ENCODE assay signal across 8 cellular contexts in the genomic region with DNA sequence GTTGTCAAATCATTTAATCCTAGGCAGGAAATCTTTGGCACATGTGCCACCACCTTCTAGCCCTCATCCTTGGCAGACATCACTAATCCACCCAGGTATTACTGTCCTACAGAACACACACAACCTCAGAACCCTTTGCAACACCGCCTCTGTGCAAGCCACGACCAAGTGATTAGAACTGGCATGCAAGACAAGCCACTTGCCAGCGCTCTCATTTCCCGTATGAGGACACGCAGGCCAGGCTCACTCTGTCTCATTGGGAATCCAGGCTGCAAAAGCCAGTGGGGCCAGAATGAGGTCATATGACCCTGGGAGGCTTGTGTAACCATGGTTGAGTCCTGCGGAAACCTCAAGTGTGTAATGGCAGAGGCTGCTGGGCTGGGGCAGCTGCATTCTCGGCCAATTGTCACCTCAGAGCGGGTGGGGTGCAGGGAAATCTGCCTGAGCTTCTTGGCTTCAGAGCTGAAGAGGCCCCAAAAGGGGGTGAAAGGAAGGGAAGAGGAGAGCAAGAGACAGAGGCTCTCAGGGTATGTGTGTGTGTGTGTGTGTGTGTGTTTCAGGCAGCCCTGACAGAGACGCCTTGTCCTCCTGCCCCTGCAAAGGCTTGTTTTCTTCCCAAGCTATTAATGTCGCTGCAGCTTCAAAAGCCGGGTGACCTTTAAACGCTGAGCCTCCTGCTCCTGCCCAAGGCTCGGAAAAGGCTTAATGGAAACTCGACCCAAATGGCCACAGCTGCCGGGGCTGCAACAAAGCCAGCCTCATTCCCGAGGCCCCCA. TPM values are rescaled to one million over a fixed set of nuclear protein-coding genes. Genes with fewer than 3 reads are reported as not detected.
DNase-seq lines count a peak whose midpoint lies in the region; ATAC-seq and TF ChIP-seq lines count a peak whose summit lies in the region.

No MANE protein-coding gene starts in this region.

- no peak overlapping the region for H3K23ac ChIP-seq in mesendoderm (ENCODE audit: low read length)

- H3K36me3 ChIP-seq in mesendoderm (ENCODE audit: control insufficient read depth, insufficient read depth, low read length) (no peaks in the 10 kb centered on the region), thoracic aorta (no peaks in the 10 kb centered on the region)

- H3K56ac ChIP-seq in mesendoderm (ENCODE audit: low read length): peak overlapping the region; percentile 57

- H3K4me2 ChIP-seq in mesendoderm (ENCODE audit: low read length): no peak overlapping the region

- peaks cover 5% of the 10 kb centered on the region for H3K79me1 ChIP-seq in mesendoderm (ENCODE audit: low read length)

- peak overlapping the region; percentile 55 for H3K18ac ChIP-seq in mesendoderm (ENCODE audit: low read length)

- H3K4ac ChIP-seq in mesendoderm (ENCODE audit: low read depth, low read length): peak overlapping the region; percentile 85

- no CpG with 5 or more reads among the region's 16 CpGs for WGBS in mesendoderm (ENCODE audit: extremely low coverage, insufficient coverage, low lambda C conversion rate)

- peak overlapping the region; percentile 85 for H3K27ac ChIP-seq in mesendoderm (ENCODE audit: low read depth, low read length)
- peak overlapping the region; percentile 93 to 100 for H3K27ac ChIP-seq in thoracic aorta

- H4K5ac ChIP-seq in mesendoderm (ENCODE audit: low read length): no peak overlapping the region

- H3K27me3 ChIP-seq in mesendoderm (ENCODE audit: insufficient read depth, low read length, poor library complexity) (no peaks in the 10 kb centered on the region), thoracic aorta (replicated peaks; ENCODE audit: insufficient read depth) (no peaks in the 10 kb centered on the region)

- no peaks in the 10 kb centered on the region for H3K9me3 ChIP-seq in thoracic aorta

- ATAC-seq in thoracic aorta (ENCODE audit: insufficient number of reproducible peaks, low FRiP score, low read depth): peak; percentile 59
- ATAC-seq in HG03196 (IDR thresholded peaks at IDR 0.05; ENCODE audit: unreplicated experiment): no peak

- DNase-seq in AG09319 (ENCODE audit: extremely low read depth, low read depth) (peak; percentile 97), HT-29 (ENCODE audit: low spot score) (peak; percentile 92), SIG-M5 (lab: John Stamatoyannopoulos, UW) (peak; percentile 89), epidermal melanocyte (ENCODE audit: insufficient read length, low spot score) (peak; percentile 86), mesendoderm (peak; percentile 96), thoracic aorta (ENCODE audit: low spot score) (peak; percentile 92), COR-L47 (lab: John Stamatoyannopoulos, UW) (no peak)

- H2AK5ac ChIP-seq in mesendoderm (ENCODE audit: low read length): no peak overlapping the region

- H3K4me1 ChIP-seq in mesendoderm (ENCODE audit: control insufficient read depth, low read depth, low read length): peaks cover 5% of the 10 kb centered on the region
- H3K4me1 ChIP-seq in thoracic aorta (ENCODE audit: control insufficient read depth in 1 of 2, low read depth in 2 of 2): peaks cover 47 to 87% of the 10 kb centered on the region in 2 donors

- H3K9ac ChIP-seq in mesendoderm (ENCODE audit: low read length): peak overlapping the region; percentile 31

- no peak for TF ChIP-seq CTCF in AG09319 (IDR thresholded peaks at IDR 0.05; ENCODE audit: low read depth, low read length)
- TF ChIP-seq CTCF in thoracic aorta (IDR thresholded peaks at IDR 0.05): peak; percentile 15

- no peaks in the 10 kb centered on the region for H3K79me2 ChIP-seq in mesendoderm (ENCODE audit: control insufficient read depth, insufficient read depth, low read length)

- H2BK5ac ChIP-seq in mesendoderm (ENCODE audit: low read length): peak overlapping the region; percentile 58

- H3K4me3 ChIP-seq in mesendoderm (ENCODE audit: low read length): no peak overlapping the region
- peak overlapping the region; percentile 52 for H3K4me3 ChIP-seq in thoracic aorta

- H2BK15ac ChIP-seq in mesendoderm (replicated peaks; ENCODE audit: low read depth): no peak overlapping the region

- H4K8ac ChIP-seq in mesendoderm (ENCODE audit: low read depth, low read length): no peak overlapping the region

- peak overlapping the region; percentile 23 for H2BK120ac ChIP-seq in mesendoderm (ENCODE audit: low read depth, low read length)

RNA-seq across cellular contexts. Expression of a gene that starts 43.2 kb away (rescaled TPM):
- 39.9 and 52.7 TPM in 2 replicates for total RNA-seq in HT-29 (2014; rRNA removed; shearing (Covaris generic))
- 33.9 TPM for polyA plus RNA-seq in mesendoderm (2013, experiment 1 of 2)
- 35.9 TPM for polyA plus RNA-seq in mesendoderm (2013, experiment 2 of 2)
- 10 to 100 TPM; 16.2 to 16.6 TPM for total RNA-seq in thoracic aorta
